Comparison of ENCODE assay signal across 14 cellular contexts in the genomic region with DNA sequence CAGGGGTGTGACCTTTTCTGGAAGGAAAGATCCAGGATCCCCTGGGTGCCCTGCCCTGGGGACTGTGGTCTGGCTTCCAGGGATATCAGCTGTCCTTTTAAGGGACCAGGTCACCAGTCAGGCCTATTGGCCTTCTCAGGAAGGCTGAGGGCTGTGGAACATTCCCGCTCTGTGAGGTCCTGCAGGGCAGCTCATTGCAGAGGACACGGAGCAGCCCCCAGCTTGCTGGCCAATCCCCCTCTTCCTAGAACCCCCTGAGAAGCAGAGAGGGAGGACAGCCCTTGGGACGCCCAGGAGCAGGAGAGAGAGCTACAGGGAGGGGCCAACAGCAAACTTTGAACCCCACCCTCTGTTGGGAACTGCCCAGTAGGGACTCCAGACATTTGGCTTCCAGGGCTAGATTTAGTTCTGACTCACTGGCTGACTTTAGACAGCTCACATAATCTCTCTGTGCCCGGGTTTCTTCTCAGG.
DNase-seq lines count a peak whose midpoint lies in the region; ATAC-seq, FAIRE-seq and TF ChIP-seq lines count a peak whose summit lies in the region.
"Had no signal": no experiment of that assay in that cellular context is flagged by ENCODE, and none has a peak within 500 bp of the region (broad histone marks: within the 10 kb centered on the region; RNA-seq: fewer than 3 reads in every experiment).

No MANE protein-coding gene starts in this region.

- H3K27ac Mint-ChIP-seq in activated CD8-positive, alpha-beta T cell treated with anti-CD3 and anti-CD28 coated beads for 36 hours: no peak overlapping the region

- H3K27me3 Mint-ChIP-seq in activated CD8-positive, alpha-beta T cell treated with anti-CD3 and anti-CD28 coated beads for 36 hours: peaks cover 2% of the 10 kb centered on the region

- no peak for TF ChIP-seq CTCF in bronchial epithelial cell (IDR thresholded peaks at IDR 0.05; ENCODE audit: insufficient read depth, low read length, severe bottlenecking)
- TF ChIP-seq CTCF in activated CD8-positive, alpha-beta T cell treated with anti-CD3 and anti-CD28 coated beads for 36 hours (IDR thresholded peaks at IDR 0.05): no peak

- POLR2A ChIA-PET in activated CD8-positive, alpha-beta T cell treated with anti-CD3 and anti-CD28 coated beads for 36 hours (lab: Charles Lee): no interaction called here

- no peaks in the 10 kb centered on the region for H3K27me3 ChIP-seq in bronchial epithelial cell (ENCODE audit: control insufficient read depth, insufficient read depth, low read length)
- H3K27me3 ChIP-seq: vagina had no signal

- H3K36me3 ChIP-seq in bronchial epithelial cell (ENCODE audit: control insufficient read depth, insufficient read depth, low read length): no peaks in the 10 kb centered on the region
- H3K36me3 ChIP-seq: vagina had no signal

- no peak overlapping the region for H3K4me3 Mint-ChIP-seq in activated CD8-positive, alpha-beta T cell treated with anti-CD3 and anti-CD28 coated beads for 36 hours

- CTCF ChIA-PET in activated CD8-positive, alpha-beta T cell treated with anti-CD3 and anti-CD28 coated beads for 36 hours (lab: Charles Lee): interaction anchor here (0.9 kb wide), 1 partner anchor 25 kb away, joined by 3 read pairs; no protein-coding TSS in a partner anchor

- peaks cover 21% of the 10 kb centered on the region for H3K4me1 Mint-ChIP-seq in activated CD8-positive, alpha-beta T cell treated with anti-CD3 and anti-CD28 coated beads for 36 hours (ENCODE audit: low read depth)

- peak; percentile 61 for ATAC-seq in left colon
- ATAC-seq in GM19452 (IDR thresholded peaks at IDR 0.05; ENCODE audit: unreplicated experiment): no peak
- no peak for ATAC-seq in activated CD8-positive, alpha-beta T cell treated with anti-CD3 and anti-CD28 coated beads for 36 hours

- intact Hi-C loops in left colon (cut with DNase I, micrococcal nuclease): no loop called here
- intact Hi-C loops in activated CD8-positive, alpha-beta T cell treated with anti-CD3 and anti-CD28 coated beads for 36 hours (cut with micrococcal nuclease): no loop called here

- peak; percentile 75 for DNase-seq in A172 (ENCODE audit: low spot score)
- peak; percentile 72 for DNase-seq in HT1080 (ENCODE audit: low read depth)
- DNase-seq in bronchial epithelial cell (ENCODE audit: low read depth): peak; percentile 67
- DNase-seq in left colon: no peak
- DNase-seq in erythroblast (lab: John Stamatoyannopoulos, UW): no peak
- no peak for DNase-seq in NCI-H2196 (lab: John Stamatoyannopoulos, UW; ENCODE audit: unreplicated experiment)
- no peak for DNase-seq in activated CD8-positive, alpha-beta T cell treated with anti-CD3 and anti-CD28 coated beads for 36 hours
- DNase-seq: effector CD8-positive, alpha-beta T cell; NCI-H510A treated with DMSO at 0.1 percent for 48 hours; stimulated activated CD4-positive, alpha-beta T cell treated with anti-CD3 and anti-CD28 coated beads, Interleukin-1b, Interleukin-23, amount 100 ng/mL, for 48 hours had no signal

- no peak overlapping the region for H3K4me3 ChIP-seq in bronchial epithelial cell (ENCODE audit: low read depth, low read length)
- H3K4me3 ChIP-seq: vagina had no signal

- no peaks in the 10 kb centered on the region for H3K36me3 Mint-ChIP-seq in activated CD8-positive, alpha-beta T cell treated with anti-CD3 and anti-CD28 coated beads for 36 hours (ENCODE audit: low read depth)
- H3K36me3 Mint-ChIP-seq: activated naive CD4-positive, alpha-beta T cell treated with anti-CD3 and anti-CD28 coated beads, Interleukin-2, amount 50 U/mL, for 72 hours had no signal

- TF ChIP-seq POLR2A in erythroblast (IDR thresholded peaks at IDR 0.05; ENCODE audit: low read length): no peak

- FAIRE-seq in bronchial epithelial cell (lab: Jason Lieb, UNC): no peak
- FAIRE-seq: H1 had no signal

- no peaks in the 10 kb centered on the region for H3K9me3 Mint-ChIP-seq in activated CD8-positive, alpha-beta T cell treated with anti-CD3 and anti-CD28 coated beads for 36 hours
- H3K9me3 Mint-ChIP-seq: activated naive CD4-positive, alpha-beta T cell treated with anti-CD3 and anti-CD28 coated beads, Interleukin-2, amount 50 U/mL, for 72 hours had no signal

Comparison
In these comparisons a context has a peak if more than half of its experiments do, and no peak if none do; other contexts are left out.
1. DNase-seq: peak in A172 (single experiment), HT1080 (single experiment) and bronchial epithelial cell (single experiment); none in left colon (0 of 2), erythroblast (0 of 2), NCI-H2196 (single experiment) and activated CD8-positive, alpha-beta T cell treated with anti-CD3 and anti-CD28 coated beads for 36 hours (single experiment).